ENCODE assay signal across 10 cellular contexts in the genomic region with DNA sequence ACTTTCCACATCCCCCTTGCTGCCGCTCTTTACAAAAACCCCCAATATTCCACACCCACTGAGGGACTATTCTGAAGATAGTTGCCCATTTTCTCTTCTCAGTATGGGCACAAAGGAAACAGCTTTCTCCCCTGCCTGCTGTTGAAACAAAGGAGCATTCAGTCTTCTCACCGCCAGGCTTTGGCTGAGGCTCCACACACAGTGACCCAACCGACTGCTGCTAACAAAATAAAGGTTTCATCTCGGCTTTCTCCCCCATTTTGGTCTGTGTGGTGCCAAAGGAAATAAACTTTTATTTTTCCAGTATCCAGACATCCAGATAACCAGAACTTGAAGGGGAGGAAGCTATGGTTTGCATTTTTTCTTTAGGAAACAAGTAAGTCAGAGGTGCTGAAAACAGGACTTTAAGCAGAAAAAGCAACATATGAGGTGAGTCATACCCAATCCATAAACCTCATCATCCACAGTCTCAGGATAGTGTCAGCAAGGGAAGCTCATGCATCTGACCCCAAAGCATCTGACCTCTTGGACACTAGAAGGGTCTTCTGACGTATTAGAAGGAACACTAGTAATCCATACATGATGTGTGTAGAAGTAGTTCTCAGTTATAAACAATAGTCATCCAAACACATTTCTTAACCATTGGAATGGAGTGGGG. TPM values are rescaled to one million over a fixed set of nuclear protein-coding genes. Genes with fewer than 3 reads are reported as not detected.
DNase-seq lines count a peak whose midpoint lies in the region; ATAC-seq, FAIRE-seq and TF ChIP-seq lines count a peak whose summit lies in the region.
"Had no signal": no experiment of that assay in that cellular context is flagged by ENCODE, and none has a peak within 500 bp of the region (broad histone marks: within the 10 kb centered on the region; RNA-seq: fewer than 3 reads in every experiment).

No MANE protein-coding gene starts in this region.

- no peak for TF ChIP-seq CTCF in fibroblast of villous mesenchyme (IDR thresholded peaks at IDR 0.05; ENCODE audit: insufficient read depth, low read depth, low read length)
- TF ChIP-seq CTCF in osteocyte (IDR thresholded peaks at IDR 0.05): peak; percentile 25

- DNase-seq in Ammon's horn (ENCODE audit: low spot score) (peak; percentile 70), SK-MEL-5 (ENCODE audit: low read depth, low spot score) (peak; percentile 79), fibroblast of villous mesenchyme (ENCODE audit: low read depth) (peak; percentile 99), osteocyte (ENCODE audit: extremely low spot score, unreplicated experiment) (no peak), GM19239 (ENCODE audit: insufficient read length, low spot score) (no peak)
- DNase-seq: DMS79, occipital lobe had no signal

- peak overlapping the region; percentile 92 for H3K27ac Mint-ChIP-seq in osteocyte (ENCODE audit: unreplicated experiment)

- in situ Hi-C loops in SK-MEL-5 (cut with HindIII; ENCODE audit: low pct_unique_long_range_greater_than_20kb, low sequenced_read_pairs): no loop called here

- peaks cover 48% of the 10 kb centered on the region for H3K4me1 Mint-ChIP-seq in osteocyte (ENCODE audit: unreplicated experiment)

- H3K36me3 Mint-ChIP-seq in osteocyte (ENCODE audit: unreplicated experiment): no peaks in the 10 kb centered on the region

- ATAC-seq in GM21515 (IDR thresholded peaks at IDR 0.05; ENCODE audit: unreplicated experiment) (no peak), GM18907 (IDR thresholded peaks at IDR 0.05; ENCODE audit: unreplicated experiment) (no peak), GM18868 (IDR thresholded peaks at IDR 0.05; ENCODE audit: unreplicated experiment) (no peak)

- H3K4me3 ChIP-seq in fibroblast of villous mesenchyme (ENCODE audit: low read depth, low read length): peak overlapping the region; percentile 40

- no peak for FAIRE-seq in GM19239 (lab: Jason Lieb, UNC)

- H3K9me3 Mint-ChIP-seq in osteocyte (ENCODE audit: unreplicated experiment): no peaks in the 10 kb centered on the region

- H3K4me3 Mint-ChIP-seq in osteocyte (ENCODE audit: unreplicated experiment): peak overlapping the region; percentile 70

- H3K27me3 Mint-ChIP-seq in osteocyte (ENCODE audit: unreplicated experiment): no peaks in the 10 kb centered on the region

RNA-seq across cellular contexts. Expression of a gene that starts 6.4 kb away (rescaled TPM):
- not detected in 2 replicates for total RNA-seq in SK-MEL-5 (2014; rRNA removed; shearing (Covaris generic))
- not detected in 2 replicates for polyA plus RNA-seq in SK-MEL-5 (2015; cell fraction: cytosol; rRNA removed)
- not detected in 2 replicates for polyA plus RNA-seq in SK-MEL-5 (2015; cell fraction: nucleus; rRNA removed)
- 115 and 147 TPM in 2 replicates for total RNA-seq in fibroblast of villous mesenchyme
- 22.7 and 24.8 TPM in 2 replicates for total RNA-seq in osteocyte

Comparison
In these comparisons a context has a peak if more than half of its experiments do, and no peak if none do; other contexts are left out.
1. DNase-seq: peak in Ammon's horn (single experiment), SK-MEL-5 (single experiment) and fibroblast of villous mesenchyme (single experiment); none in osteocyte (single experiment) and GM19239 (single experiment).
2. RNA of a gene that starts 6.4 kb away (total RNA-seq): 115 to 147 TPM in fibroblast of villous mesenchyme and 22.7 to 24.8 TPM in osteocyte; not detected in SK-MEL-5; every median in the first group is over 10 times any median in the second.